Comparison of ENCODE assay signal across 10 cellular contexts in the genomic region with DNA sequence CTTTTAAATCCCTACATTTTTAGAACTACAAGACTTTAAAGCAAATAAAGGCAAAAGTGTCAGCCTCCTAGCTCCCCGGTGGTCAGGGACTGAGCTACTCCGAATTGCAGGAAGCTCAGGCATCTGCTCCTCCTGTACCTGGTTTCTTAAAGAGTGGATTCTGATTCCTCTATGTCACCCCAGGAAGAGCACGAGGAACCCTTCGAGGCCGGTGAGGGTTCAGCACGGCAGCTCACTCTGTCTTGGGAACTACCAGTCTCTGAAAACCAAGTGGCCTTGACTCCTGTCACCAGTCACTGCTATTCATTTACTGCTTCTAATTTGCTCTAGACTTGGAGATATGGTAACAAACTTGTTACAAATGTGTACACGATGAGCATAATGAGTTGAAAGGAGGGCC. TPM values are rescaled to one million over a fixed set of nuclear protein-coding genes. Genes with fewer than 3 reads are reported as not detected.
DNase-seq lines count a peak whose midpoint lies in the region; ATAC-seq and TF ChIP-seq lines count a peak whose summit lies in the region.
"Had no signal": no experiment of that assay in that cellular context is flagged by ENCODE, and none has a peak within 500 bp of the region (broad histone marks: within the 10 kb centered on the region; RNA-seq: fewer than 3 reads in every experiment).

No MANE protein-coding gene starts in this region.

- peaks cover 35% of the 10 kb centered on the region for H3K4me1 Mint-ChIP-seq in chondrocyte (ENCODE audit: low read depth)
- H3K4me1 Mint-ChIP-seq in WTC11, result peaks cover 23% of the 10 kb centered on the region

- H3K36me3 Mint-ChIP-seq in chondrocyte (ENCODE audit: low read depth) (no peaks in the 10 kb centered on the region), WTC11 (no peaks in the 10 kb centered on the region)

- H3K9ac ChIP-seq in mucosa of rectum (ENCODE audit: low read depth in 1 of 2, low read length in 2 of 2), result peak overlapping the region; percentile 97 to 98

- H3K27ac ChIP-seq in mucosa of rectum (ENCODE audit: low read depth in 2 of 2, low read length in 2 of 2) (peak overlapping the region; percentile 91 to 93), thymus (ENCODE audit: low read depth) (peak overlapping the region; percentile 6)
- H3K27ac ChIP-seq: neutrophil had no signal

- H3K4me1 ChIP-seq in mucosa of rectum (ENCODE audit: control insufficient read depth in 2 of 2, insufficient read depth in 2 of 2, low read length in 2 of 2), result peaks cover 69 to 75% of the 10 kb centered on the region in 2 donors
- H3K4me1 ChIP-seq in thymus (ENCODE audit: control insufficient read depth, insufficient read depth, low read length), result peaks cover 10% of the 10 kb centered on the region

- POLR2A ChIA-PET in WTC11 (lab: Charles Lee), result no interaction called here

- DNase-seq in NB4 (ENCODE audit: low read depth) (no peak), chondrocyte (ENCODE audit: low spot score) (no peak), WTC11 (ENCODE audit: low spot score) (no peak)
- DNase-seq in activated naive CD4-positive, alpha-beta T cell (lab: John Stamatoyannopoulos, UW), result no peak
- DNase-seq: stimulated activated naive CD4-positive, alpha-beta T cell treated with Interleukin-2 at 50 U/mL for 16 hours had no signal

- CTCF ChIA-PET in WTC11 (lab: Charles Lee), result interaction anchor here (1.0 to 6.9 kb wide), 2 partner anchors 8 to 22 kb away, joined by 5 to 50 read pairs; no protein-coding TSS in a partner anchor

- H3K9me3 ChIP-seq in mucosa of rectum (ENCODE audit: control insufficient read depth in 2 of 2, low read length in 2 of 2) (no peaks in the 10 kb centered on the region), thymus (ENCODE audit: control insufficient read depth) (no peaks in the 10 kb centered on the region)
- H3K9me3 ChIP-seq: neutrophil had no signal

- TF ChIP-seq CTCF in NB4 (IDR thresholded peaks at IDR 0.05; ENCODE audit: low read depth, low read length) (no peak), chondrocyte (IDR thresholded peaks at IDR 0.05) (no peak), WTC11 (IDR thresholded peaks at IDR 0.05) (no peak)

- H3K27ac Mint-ChIP-seq in chondrocyte (ENCODE audit: unreplicated experiment) (peak overlapping the region; percentile 92), WTC11 (no peak overlapping the region)

- no peaks in the 10 kb centered on the region for H3K9me3 Mint-ChIP-seq in chondrocyte (ENCODE audit: low read depth)
- no peaks in the 10 kb centered on the region for H3K9me3 Mint-ChIP-seq in WTC11

- H3K4me3 ChIP-seq in NB4 (ENCODE audit: low read depth, low read length) (peak overlapping the region; percentile 79), mucosa of rectum (ENCODE audit: low read length in 2 of 2) (peak overlapping the region; percentile 10 to 89), thymus (ENCODE audit: low read length) (no peak overlapping the region)

- H3K27me3 ChIP-seq in mucosa of rectum (ENCODE audit: control insufficient read depth in 2 of 2, insufficient read depth in 2 of 2, low read length in 2 of 2) (no peaks in the 10 kb centered on the region), thymus (ENCODE audit: control insufficient read depth, insufficient read depth) (no peaks in the 10 kb centered on the region)

- ATAC-seq in WTC11 (no peak), GM18505 (IDR thresholded peaks at IDR 0.05; ENCODE audit: unreplicated experiment) (no peak), GM21390 (IDR thresholded peaks at IDR 0.05; ENCODE audit: unreplicated experiment) (no peak)

- WGBS in thymus, result 95% methylated on average over 7 of the region's 7 CpGs

- H3K27me3 Mint-ChIP-seq in chondrocyte (ENCODE audit: low read depth) (no peaks in the 10 kb centered on the region), WTC11 (ENCODE audit: low read depth) (peaks cover 4% of the 10 kb centered on the region; the same call in 1 of the 2 replicates)

- H3K36me3 ChIP-seq in mucosa of rectum (ENCODE audit: control insufficient read depth in 2 of 2, insufficient read depth in 2 of 2, low read length in 2 of 2) (no peaks in the 10 kb centered on the region), thymus (ENCODE audit: control insufficient read depth, insufficient read depth) (no peaks in the 10 kb centered on the region)
- H3K36me3 ChIP-seq: neutrophil had no signal

- no peak overlapping the region for H3K4me3 Mint-ChIP-seq in chondrocyte (ENCODE audit: unreplicated experiment)
- no peak overlapping the region for H3K4me3 Mint-ChIP-seq in WTC11

- TF ChIP-seq POLR2A in NB4 (IDR thresholded peaks at IDR 0.05; ENCODE audit: extremely low read depth, insufficient read length) (no peak), GM18505 (IDR thresholded peaks at IDR 0.05; ENCODE audit: borderline replicate concordance, extremely low read depth, insufficient read depth, insufficient read length) (no peak)

TF ChIP-seq in WTC11, 78 proteins besides CTCF, POLR2A, EP300 and RAD21:
- TF ChIP-seq ZNF423 (CRISPR knock-in tag; IDR thresholded peaks at IDR 0.05) (no peak), ZMAT4 (CRISPR knock-in tag; IDR thresholded peaks at IDR 0.05) (no peak), MLX (CRISPR knock-in tag; IDR thresholded peaks at IDR 0.05) (no peak), NR3C1 (CRISPR knock-in tag; conservative IDR thresholded peaks at IDR 0.05; ENCODE audit: low read depth) (no peak), SMAD4 (CRISPR knock-in tag; IDR thresholded peaks at IDR 0.05) (no peak), ATF1 (CRISPR knock-in tag; IDR thresholded peaks at IDR 0.05) (no peak)
- TF ChIP-seq, protein P1, sequence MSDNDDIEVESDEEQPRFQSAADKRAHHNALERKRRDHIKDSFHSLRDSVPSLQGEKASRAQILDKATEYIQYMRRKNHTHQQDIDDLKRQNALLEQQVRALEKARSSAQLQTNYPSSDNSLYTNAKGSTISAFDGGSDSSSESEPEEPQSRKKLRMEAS (CRISPR knock-in tag; IDR thresholded peaks at IDR 0.05), result no peak
- TF ChIP-seq, protein P2, sequence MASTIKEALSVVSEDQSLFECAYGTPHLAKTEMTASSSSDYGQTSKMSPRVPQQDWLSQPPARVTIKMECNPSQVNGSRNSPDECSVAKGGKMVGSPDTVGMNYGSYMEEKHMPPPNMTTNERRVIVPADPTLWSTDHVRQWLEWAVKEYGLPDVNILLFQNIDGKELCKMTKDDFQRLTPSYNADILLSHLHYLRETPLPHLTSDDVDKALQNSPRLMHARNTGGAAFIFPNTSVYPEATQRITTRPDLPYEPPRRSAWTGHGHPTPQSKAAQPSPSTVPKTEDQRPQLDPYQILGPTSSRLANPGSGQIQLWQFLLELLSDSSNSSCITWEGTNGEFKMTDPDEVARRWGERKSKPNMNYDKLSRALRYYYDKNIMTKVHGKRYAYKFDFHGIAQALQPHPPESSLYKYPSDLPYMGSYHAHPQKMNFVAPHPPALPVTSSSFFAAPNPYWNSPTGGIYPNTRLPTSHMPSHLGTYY (CRISPR knock-in tag; IDR thresholded peaks at IDR 0.05), result no peak

RNA-seq across cellular contexts. Expression of gene PER2, which starts 2.3 kb away (rescaled TPM):
- total RNA-seq in chondrocyte, result 2.7 to 3.3 TPM (median 2.9 TPM) in 3 replicates
- 5.6 TPM for polyA plus RNA-seq in thymus
- 4.1 to 6.6 TPM (median 5.5 TPM) in 3 replicates for total RNA-seq in WTC11 (2021)

RNA-seq across cellular contexts. Expression of gene TRAF3IP1, which starts 34.2 kb away (rescaled TPM):
- total RNA-seq in chondrocyte (15.1 to 21.1 TPM (median 15.8 TPM) in 3 replicates), WTC11 (2021) (14.7 to 18.7 TPM (median 16.8 TPM) in 3 replicates)
- 5.1 TPM for polyA plus RNA-seq in thymus

RNA-seq across cellular contexts. Expression of gene HES6, which starts 46.3 kb away (rescaled TPM):
- total RNA-seq in chondrocyte, result 16.2 to 33.3 TPM (median 16.5 TPM) in 3 replicates
- 18.7 TPM for polyA plus RNA-seq in thymus
- total RNA-seq in WTC11 (2021), result 52.1 to 63.9 TPM (median 63.4 TPM) in 3 replicates
